27 cellular contexts compared by ENCODE assay signal in genomic region chr1:24454684-24455091, GRCh38. TPM values are rescaled to one million over a fixed set of nuclear protein-coding genes. Genes with fewer than 3 reads are reported as not detected.
DNase-seq lines count a peak whose midpoint lies in the region; ATAC-seq and TF ChIP-seq lines count a peak whose summit lies in the region.
"Had no signal": no experiment of that assay in that cellular context is flagged by ENCODE, and none has a peak within 500 bp of the region (broad histone marks: within the 10 kb centered on the region; RNA-seq: fewer than 3 reads in every experiment).

No MANE protein-coding gene starts in this region.

- no peaks in the 10 kb centered on the region for H3K9me3 Mint-ChIP-seq in activated CD4-positive, alpha-beta memory T cell treated with anti-CD3 and anti-CD28 coated beads for 36 hours
- no peaks in the 10 kb centered on the region for H3K9me3 Mint-ChIP-seq in activated CD4-positive, alpha-beta memory T cell treated with anti-CD3 and anti-CD28 coated beads, Interleukin-2, amount 10 ng/mL, durations not matched to agents 7 days and 5 days
- no peaks in the 10 kb centered on the region for H3K9me3 Mint-ChIP-seq in CD4-positive, alpha-beta T cell
- peaks cover 0 to 2% (median 0%) of the 10 kb centered on the region in 11 donors for H3K9me3 Mint-ChIP-seq in naive thymus-derived CD4-positive, alpha-beta T cell
- H3K9me3 Mint-ChIP-seq: activated T-helper 2 cell treated with anti-CD3 and anti-CD28 coated beads, Interferon-gamma antibody, Interleukin-2, Interleukin-4, amounts not matched to agents 10 μg/mL and 5 μg/mL and 100 μg/mL, durations not matched to agents 14 hours and 24 hours and 36 hours; mesothelial cell of epicardium; natural killer cell; T-cell had no signal

- no peak for ATAC-seq in CD4-positive, alpha-beta T cell (ENCODE audit: poor library complexity)
- peak; percentile 24 for ATAC-seq in naive thymus-derived CD4-positive, alpha-beta T cell
- no peak for ATAC-seq in HG03354 (IDR thresholded peaks at IDR 0.05; ENCODE audit: poor library complexity, severe bottlenecking, unreplicated experiment)
- ATAC-seq: A549, foreskin keratinocyte, left lung, natural killer cell, Panc1, T-cell had no signal

- intact Hi-C loops in activated CD4-positive, alpha-beta memory T cell treated with anti-CD3 and anti-CD28 coated beads for 36 hours (cut with micrococcal nuclease), result no loop called here
- intact Hi-C loops in CD4-positive, alpha-beta T cell (cut with DNase I, micrococcal nuclease), result no loop called here
- intact Hi-C loops in naive thymus-derived CD4-positive, alpha-beta T cell (cut with micrococcal nuclease), result no loop called here

- no peaks in the 10 kb centered on the region for H3K79me2 ChIP-seq in OCI-LY3 (ENCODE audit: low read length)

- DNase-seq in activated CD4-positive, alpha-beta memory T cell treated with anti-CD3 and anti-CD28 coated beads for 36 hours, result no peak
- DNase-seq in activated CD4-positive, alpha-beta memory T cell treated with anti-CD3 and anti-CD28 coated beads, Interleukin-2, amount 10 ng/mL, durations not matched to agents 7 days and 5 days, result no peak
- no peak for DNase-seq in CD4-positive, alpha-beta T cell
- DNase-seq in naive thymus-derived CD4-positive, alpha-beta T cell, result no peak
- DNase-seq in kidney tubule cell (ENCODE audit: low spot score) (no peak), RWPE1 (ENCODE audit: low spot score) (no peak)
- DNase-seq: activated CD4-positive, alpha-beta T cell treated with anti-CD3 and anti-CD28 coated beads for 1 hour; BE2C; DMS79 treated with DMSO at 0.1 percent for 48 hours; effector CD4-positive, alpha-beta T cell; foreskin keratinocyte; KBM-7; left lung; natural killer cell; NCI-H1694; NCI-H2227 treated with DMSO at 0.1 percent for 48 hours; NCI-H82; T-cell had no signal

- no peak overlapping the region for H3K4me3 ChIP-seq in OCI-LY3 (ENCODE audit: low read length)
- H3K4me3 ChIP-seq in naive thymus-derived CD4-positive, alpha-beta T cell (ENCODE audit: low read length), result no peak overlapping the region
- H3K4me3 ChIP-seq: A549, left lung, SJSA1, skin epidermis, suprapubic skin had no signal

- H3K9ac ChIP-seq in OCI-LY3 (ENCODE audit: low read length), result no peak overlapping the region

- H2AFZ ChIP-seq in OCI-LY3 (ENCODE audit: low read depth, low read length), result no peak overlapping the region

- CTCF ChIA-PET in activated CD4-positive, alpha-beta memory T cell treated with anti-CD3 and anti-CD28 coated beads for 36 hours (lab: Charles Lee), result interaction anchor here (1.0 kb wide), 1 partner anchor 39 kb away, joined by 3 read pairs; the partner anchor contains the start of gene NIPAL3
- CTCF ChIA-PET in activated CD4-positive, alpha-beta memory T cell treated with anti-CD3 and anti-CD28 coated beads, Interleukin-2, amount 10 ng/mL, durations not matched to agents 7 days and 5 days (lab: Charles Lee), result no interaction called here
- CTCF ChIA-PET in CD4-positive, alpha-beta T cell (lab: Charles Lee), result no interaction called here
- CTCF ChIA-PET in naive thymus-derived CD4-positive, alpha-beta T cell (lab: Charles Lee), result interaction anchor here (0.8 to 2.2 kb wide), 2 partner anchors 36 to 39 kb away, joined by 3 to 7 read pairs; partner anchors contain the start of gene NIPAL3
- CTCF ChIA-PET in RWPE1 (lab: Yijun Ruan, JAX), result no interaction called here

- peak overlapping the region; percentile 25 for H3K27ac Mint-ChIP-seq in activated CD4-positive, alpha-beta memory T cell treated with anti-CD3 and anti-CD28 coated beads for 36 hours
- H3K27ac Mint-ChIP-seq in activated CD4-positive, alpha-beta memory T cell treated with anti-CD3 and anti-CD28 coated beads, Interleukin-2, amount 10 ng/mL, durations not matched to agents 7 days and 5 days, result no peak overlapping the region
- peak overlapping the region; percentile 39 for H3K27ac Mint-ChIP-seq in CD4-positive, alpha-beta T cell
- H3K27ac Mint-ChIP-seq in naive thymus-derived CD4-positive, alpha-beta T cell, result peak overlapping the region in 7 of 9 donors; percentile 10 to 82 (median 72)
- H3K27ac Mint-ChIP-seq: activated T-helper 2 cell treated with anti-CD3 and anti-CD28 coated beads, Interferon-gamma antibody, Interleukin-2, Interleukin-4, amounts not matched to agents 10 μg/mL and 5 μg/mL and 100 μg/mL, durations not matched to agents 14 hours and 24 hours and 36 hours; mesothelial cell of epicardium; natural killer cell had no signal

- H3K4me1 ChIP-seq in OCI-LY3 (ENCODE audit: low read length), result peaks cover 14% of the 10 kb centered on the region
- H3K4me1 ChIP-seq in naive thymus-derived CD4-positive, alpha-beta T cell (ENCODE audit: control insufficient read depth in 2 of 2, insufficient read depth in 2 of 2, low read length in 2 of 2), result no peaks in the 10 kb centered on the region
- H3K4me1 ChIP-seq: A549, BE2C, foreskin keratinocyte, left lung, suprapubic skin had no signal

- POLR2A ChIA-PET in activated CD4-positive, alpha-beta memory T cell treated with anti-CD3 and anti-CD28 coated beads for 36 hours (lab: Charles Lee), result no interaction called here
- POLR2A ChIA-PET in activated CD4-positive, alpha-beta memory T cell treated with anti-CD3 and anti-CD28 coated beads, Interleukin-2, amount 10 ng/mL, durations not matched to agents 7 days and 5 days (lab: Charles Lee), result interaction anchor here (1.1 kb wide), 2 partner anchors 12 to 26 kb away, joined by 3 read pairs; no protein-coding TSS in a partner anchor
- POLR2A ChIA-PET in CD4-positive, alpha-beta T cell (lab: Charles Lee), result interaction anchor here (1.8 kb wide), 1 partner anchor 23 kb away, joined by 4 read pairs; no protein-coding TSS in a partner anchor
- POLR2A ChIA-PET in naive thymus-derived CD4-positive, alpha-beta T cell (lab: Charles Lee), result interaction anchor here (0.6 to 1.1 kb wide), 2 partner anchors 29 to 30 kb away, joined by 3 read pairs; no protein-coding TSS in a partner anchor
- POLR2A ChIA-PET in RWPE1 (lab: Yijun Ruan, JAX; ENCODE audit: low non-redundant PET), result no interaction called here

- no peaks in the 10 kb centered on the region for H3K27me3 ChIP-seq in CD4-positive, alpha-beta T cell (ENCODE audit: control insufficient read depth, insufficient read depth, low read length)
- H3K27me3 ChIP-seq in OCI-LY3 (ENCODE audit: low read depth, low read length), result no peaks in the 10 kb centered on the region
- no peaks in the 10 kb centered on the region for H3K27me3 ChIP-seq in naive thymus-derived CD4-positive, alpha-beta T cell (ENCODE audit: control insufficient read depth in 2 of 2, insufficient read depth in 2 of 2, low read length in 2 of 2)
- H3K27me3 ChIP-seq: BE2C, foreskin keratinocyte, left lung, SJSA1, suprapubic skin had no signal

- H3K36me3 Mint-ChIP-seq in activated CD4-positive, alpha-beta memory T cell treated with anti-CD3 and anti-CD28 coated beads for 36 hours, result peaks cover 45% of the 10 kb centered on the region
- peaks cover 78% of the 10 kb centered on the region for H3K36me3 Mint-ChIP-seq in activated CD4-positive, alpha-beta memory T cell treated with anti-CD3 and anti-CD28 coated beads, Interleukin-2, amount 10 ng/mL, durations not matched to agents 7 days and 5 days (ENCODE audit: low read depth)
- H3K36me3 Mint-ChIP-seq in CD4-positive, alpha-beta T cell (ENCODE audit: low read depth), result peaks cover 97% of the 10 kb centered on the region
- peaks cover 25 to 89% (median 62%) of the 10 kb centered on the region in 5 donors for H3K36me3 Mint-ChIP-seq in naive thymus-derived CD4-positive, alpha-beta T cell

- no peaks in the 10 kb centered on the region for H4K20me1 ChIP-seq in OCI-LY3 (ENCODE audit: insufficient read depth, low read length)

- H3K27ac ChIP-seq in CD4-positive, alpha-beta T cell (ENCODE audit: low read depth, low read length), result no peak overlapping the region
- H3K27ac ChIP-seq in OCI-LY3 (ENCODE audit: low read length) (peak overlapping the region; percentile 45), RWPE1 (no peak overlapping the region)
- H3K27ac ChIP-seq in naive thymus-derived CD4-positive, alpha-beta T cell (ENCODE audit: low read depth, low read length), result no peak overlapping the region
- H3K27ac ChIP-seq: A549, foreskin keratinocyte, left lung, SJSA1, skin epidermis, suprapubic skin had no signal

- peak overlapping the region; percentile 36 for H3K4me2 ChIP-seq in OCI-LY3 (ENCODE audit: low read length)
- H3K4me2 ChIP-seq: A549 had no signal

- no peaks in the 10 kb centered on the region for H3K9me3 ChIP-seq in CD4-positive, alpha-beta T cell (ENCODE audit: control insufficient read depth, low read length)
- H3K9me3 ChIP-seq in OCI-LY3 (ENCODE audit: insufficient read depth, low read length), result no peaks in the 10 kb centered on the region
- H3K9me3 ChIP-seq in naive thymus-derived CD4-positive, alpha-beta T cell (ENCODE audit: control insufficient read depth in 2 of 3, low read length in 3 of 3), result no peaks in the 10 kb centered on the region
- H3K9me3 ChIP-seq: A549, BE2C, left lung, SJSA1, suprapubic skin had no signal

- H3K4me1 Mint-ChIP-seq in activated CD4-positive, alpha-beta memory T cell treated with anti-CD3 and anti-CD28 coated beads for 36 hours (ENCODE audit: low read depth), result peaks cover 4% of the 10 kb centered on the region
- H3K4me1 Mint-ChIP-seq in activated CD4-positive, alpha-beta memory T cell treated with anti-CD3 and anti-CD28 coated beads, Interleukin-2, amount 10 ng/mL, durations not matched to agents 7 days and 5 days, result no peaks in the 10 kb centered on the region
- no peaks in the 10 kb centered on the region for H3K4me1 Mint-ChIP-seq in CD4-positive, alpha-beta T cell (ENCODE audit: low read depth)
- peaks cover 3 to 24% (median 7%) of the 10 kb centered on the region in 7 donors for H3K4me1 Mint-ChIP-seq in naive thymus-derived CD4-positive, alpha-beta T cell
- H3K4me1 Mint-ChIP-seq: natural killer cell had no signal

- TF ChIP-seq CTCF in CD4-positive, alpha-beta T cell (IDR thresholded peaks at IDR 0.05), result no peak
- no peak for TF ChIP-seq CTCF in OCI-LY3 (IDR thresholded peaks at IDR 0.05; ENCODE audit: low read depth, low read length)
- TF ChIP-seq CTCF in RWPE1 (conservative IDR thresholded peaks at IDR 0.05; ENCODE audit: low read depth), result no peak

- no peak overlapping the region for H3K4me3 Mint-ChIP-seq in activated CD4-positive, alpha-beta memory T cell treated with anti-CD3 and anti-CD28 coated beads for 36 hours
- H3K4me3 Mint-ChIP-seq in activated CD4-positive, alpha-beta memory T cell treated with anti-CD3 and anti-CD28 coated beads, Interleukin-2, amount 10 ng/mL, durations not matched to agents 7 days and 5 days, result no peak overlapping the region
- no peak overlapping the region for H3K4me3 Mint-ChIP-seq in CD4-positive, alpha-beta T cell
- no peak overlapping the region for H3K4me3 Mint-ChIP-seq in naive thymus-derived CD4-positive, alpha-beta T cell
- H3K4me3 Mint-ChIP-seq: mesothelial cell of epicardium, natural killer cell, T-cell had no signal

- H3K27me3 Mint-ChIP-seq in activated CD4-positive, alpha-beta memory T cell treated with anti-CD3 and anti-CD28 coated beads for 36 hours, result no peaks in the 10 kb centered on the region
- no peaks in the 10 kb centered on the region for H3K27me3 Mint-ChIP-seq in activated CD4-positive, alpha-beta memory T cell treated with anti-CD3 and anti-CD28 coated beads, Interleukin-2, amount 10 ng/mL, durations not matched to agents 7 days and 5 days
- no peaks in the 10 kb centered on the region for H3K27me3 Mint-ChIP-seq in CD4-positive, alpha-beta T cell
- H3K27me3 Mint-ChIP-seq in naive thymus-derived CD4-positive, alpha-beta T cell, result no peaks in the 10 kb centered on the region
- H3K27me3 Mint-ChIP-seq: T-cell had no signal

- no peaks in the 10 kb centered on the region for H3K36me3 ChIP-seq in OCI-LY3 (replicated peaks; ENCODE audit: low read depth, low read length)
- peaks cover 31 to 100% (median 33%) of the 10 kb centered on the region in 3 experiments for H3K36me3 ChIP-seq in naive thymus-derived CD4-positive, alpha-beta T cell (ENCODE audit: control insufficient read depth in 2 of 3, insufficient read depth in 3 of 3, low read length in 3 of 3)
- H3K36me3 ChIP-seq: BE2C had no signal

RNA-seq across cellular contexts. Expression of gene NIPAL3, which starts 39.1 kb away (rescaled TPM):
- total RNA-seq in activated CD4-positive, alpha-beta memory T cell treated with anti-CD3 and anti-CD28 coated beads for 36 hours, result 10 to 100 TPM; 39.3 to 42.4 TPM
- total RNA-seq in activated CD4-positive, alpha-beta memory T cell treated with anti-CD3 and anti-CD28 coated beads, Interleukin-2, amount 10 ng/mL, durations not matched to agents 7 days and 5 days, result 10 to 100 TPM; 51.8 to 53.5 TPM
- 10 to 100 TPM; 26.3 to 29.8 TPM for total RNA-seq in CD4-positive, alpha-beta T cell
- 10 to 100 TPM; 35.5 to 65.0 (median 54.5) TPM for total RNA-seq in naive thymus-derived CD4-positive, alpha-beta T cell
- polyA plus RNA-seq in naive thymus-derived CD4-positive, alpha-beta T cell, result 100 to 1,000 TPM in 1 of 2 donors, 10 to 100 TPM in 1; 84.1 to 127 TPM

RNA-seq across cellular contexts. Expression of gene STPG1, which starts 41.1 kb away (rescaled TPM):
- 1 to 10 TPM; 7.5 to 8.3 TPM for total RNA-seq in activated CD4-positive, alpha-beta memory T cell treated with anti-CD3 and anti-CD28 coated beads for 36 hours
- total RNA-seq in activated CD4-positive, alpha-beta memory T cell treated with anti-CD3 and anti-CD28 coated beads, Interleukin-2, amount 10 ng/mL, durations not matched to agents 7 days and 5 days, result 1 to 10 TPM; 9.1 to 9.5 TPM
- total RNA-seq in CD4-positive, alpha-beta T cell, result 1 to 10 TPM; 1.8 to 2.4 TPM
- 1 to 10 TPM; 3.1 to 6.4 (median 5.3) TPM for total RNA-seq in naive thymus-derived CD4-positive, alpha-beta T cell
- 10 to 100 TPM in 1 of 2 donors, 1 to 10 TPM in 1; 5.3 to 10.1 TPM for polyA plus RNA-seq in naive thymus-derived CD4-positive, alpha-beta T cell

RNA-seq across cellular contexts. Expression of gene RCAN3, which starts 47.9 kb away (rescaled TPM):
- 10 to 100 TPM; 71.3 to 78.8 TPM for total RNA-seq in activated CD4-positive, alpha-beta memory T cell treated with anti-CD3 and anti-CD28 coated beads for 36 hours
- 10 to 100 TPM; 59.3 to 62.6 TPM for total RNA-seq in activated CD4-positive, alpha-beta memory T cell treated with anti-CD3 and anti-CD28 coated beads, Interleukin-2, amount 10 ng/mL, durations not matched to agents 7 days and 5 days
- 100 to 1,000 TPM; 185 to 191 TPM for total RNA-seq in CD4-positive, alpha-beta T cell
- total RNA-seq in naive thymus-derived CD4-positive, alpha-beta T cell, result 100 to 1,000 TPM in 4 of 5 experiments, 10 to 100 TPM in 1; 68.5 to 247 (median 183) TPM
- 100 to 1,000 TPM; 171 to 179 TPM for polyA plus RNA-seq in naive thymus-derived CD4-positive, alpha-beta T cell

Comparison
In these comparisons a context has a peak if more than half of its experiments do, and no peak if none do; other contexts are left out.
1. CTCF ChIA-PET loops: an anchor here in activated CD4-positive, alpha-beta memory T cell treated with anti-CD3 and anti-CD28 coated beads for 36 hours (1.0 kb wide) and naive thymus-derived CD4-positive, alpha-beta T cell (0.8 to 2.2 kb wide); none called in activated CD4-positive, alpha-beta memory T cell treated with anti-CD3 and anti-CD28 coated beads, Interleukin-2, amount 10 ng/mL, durations not matched to agents 7 days and 5 days, CD4-positive, alpha-beta T cell and RWPE1.
2. POLR2A ChIA-PET loops: an anchor here in activated CD4-positive, alpha-beta memory T cell treated with anti-CD3 and anti-CD28 coated beads, Interleukin-2, amount 10 ng/mL, durations not matched to agents 7 days and 5 days (1.1 kb wide), CD4-positive, alpha-beta T cell (1.8 kb wide) and naive thymus-derived CD4-positive, alpha-beta T cell (0.6 to 1.1 kb wide); none called in activated CD4-positive, alpha-beta memory T cell treated with anti-CD3 and anti-CD28 coated beads for 36 hours and RWPE1.